In genomic region chrX:133911816-133912495, GRCh38 we compare ENCODE assay signal across 17 cellular contexts.
"Had no signal": no experiment of that assay in that cellular context is flagged by ENCODE, and none has a peak within 500 bp of the region (broad histone marks: within the 10 kb centered on the region; RNA-seq: fewer than 3 reads in every experiment).

No MANE protein-coding gene starts in this region.

- H3K4me3 Mint-ChIP-seq: activated CD4-positive, alpha-beta T cell treated with anti-CD3 and anti-CD28 coated beads, Interleukin-2, amount 10 ng/mL, durations not matched to agents 24 days and 14 days; activated CD8-positive, alpha-beta T cell treated with anti-CD3 and anti-CD28 coated beads, Interleukin-2, amount 10 ng/mL, durations not matched to agents 7 days and 5 days; activated naive CD4-positive, alpha-beta T cell treated with anti-CD3 and anti-CD28 coated beads for 36 hours; activated T-cell treated with anti-CD3 and anti-CD28 coated beads, Interleukin-2, amount 50 U/mL, for 24 hours; neural crest cell; stimulated activated effector memory CD8-positive, alpha-beta T cell treated with anti-CD3 and anti-CD28 coated beads, Interleukin-12 subunit alpha, Interleukin-12 subunit beta, amount 100 ng/mL, for 72 hours had no signal

- H3K9me3 ChIP-seq: esophagus squamous epithelium, lower lobe of right lung, thoracic aorta had no signal

- H3K36me3 Mint-ChIP-seq: stimulated activated effector memory CD8-positive, alpha-beta T cell treated with anti-CD3 and anti-CD28 coated beads, Interleukin-12 subunit alpha, Interleukin-12 subunit beta, amount 100 ng/mL, for 72 hours had no signal

- ATAC-seq: activated CD8-positive, alpha-beta T cell treated with anti-CD3 and anti-CD28 coated beads, Interleukin-2, amount 10 ng/mL, durations not matched to agents 7 days and 5 days; left colon; lower lobe of right lung; sciatic nerve; stimulated activated effector memory CD8-positive, alpha-beta T cell treated with anti-CD3 and anti-CD28 coated beads, Interleukin-12 subunit alpha, Interleukin-12 subunit beta, amount 100 ng/mL, for 72 hours had no signal

- H3K9me3 Mint-ChIP-seq: activated CD4-positive, alpha-beta T cell treated with anti-CD3 and anti-CD28 coated beads, Interleukin-2, amount 10 ng/mL, durations not matched to agents 24 days and 14 days; activated naive CD4-positive, alpha-beta T cell treated with anti-CD3 and anti-CD28 coated beads for 36 hours; neural crest cell; stimulated activated effector memory CD8-positive, alpha-beta T cell treated with anti-CD3 and anti-CD28 coated beads, Interleukin-12 subunit alpha, Interleukin-12 subunit beta, amount 100 ng/mL, for 72 hours had no signal

- H3K4me3 ChIP-seq: esophagus squamous epithelium, lower lobe of right lung, thoracic aorta had no signal

- H3K27ac ChIP-seq: esophagus squamous epithelium, lower lobe of right lung, thoracic aorta had no signal

- H3K27me3 Mint-ChIP-seq: activated CD4-positive, alpha-beta T cell treated with anti-CD3 and anti-CD28 coated beads, Interleukin-2, amount 10 ng/mL, durations not matched to agents 24 days and 14 days had no signal

- H3K27ac Mint-ChIP-seq: activated CD4-positive, alpha-beta T cell treated with anti-CD3 and anti-CD28 coated beads, Interleukin-2, amount 10 ng/mL, durations not matched to agents 24 days and 14 days; activated CD8-positive, alpha-beta T cell treated with anti-CD3 and anti-CD28 coated beads, Interleukin-2, amount 10 ng/mL, durations not matched to agents 7 days and 5 days; activated naive CD4-positive, alpha-beta T cell treated with anti-CD3 and anti-CD28 coated beads for 36 hours; activated T-cell treated with anti-CD3 and anti-CD28 coated beads, Interleukin-2, amount 50 U/mL, for 24 hours; stimulated activated effector memory CD8-positive, alpha-beta T cell treated with anti-CD3 and anti-CD28 coated beads, Interleukin-12 subunit alpha, Interleukin-12 subunit beta, amount 100 ng/mL, for 72 hours had no signal

- DNase-seq: activated CD4-positive, alpha-beta T cell treated with anti-CD3 and anti-CD28 coated beads, Interleukin-2, amount 10 ng/mL, durations not matched to agents 24 days and 14 days; activated CD8-positive, alpha-beta T cell treated with anti-CD3 and anti-CD28 coated beads, Interleukin-2, amount 10 ng/mL, durations not matched to agents 7 days and 5 days; activated naive CD4-positive, alpha-beta T cell treated with anti-CD3 and anti-CD28 coated beads for 36 hours; activated T-cell treated with anti-CD3 and anti-CD28 coated beads, Interleukin-2, amount 50 U/mL, for 24 hours; anterior cingulate cortex; dermis blood vessel endothelial cell; effector memory CD4-positive, alpha-beta T cell; esophagus squamous epithelium; left colon; lower lobe of right lung; midbrain; stimulated activated CD4-positive, alpha-beta T cell treated with anti-CD3 and anti-CD28 coated beads, Interleukin-4, amount 100 ng/mL, for 24 hours; T1000 had no signal

- H3K4me1 Mint-ChIP-seq: activated CD4-positive, alpha-beta T cell treated with anti-CD3 and anti-CD28 coated beads, Interleukin-2, amount 10 ng/mL, durations not matched to agents 24 days and 14 days; stimulated activated effector memory CD8-positive, alpha-beta T cell treated with anti-CD3 and anti-CD28 coated beads, Interleukin-12 subunit alpha, Interleukin-12 subunit beta, amount 100 ng/mL, for 72 hours had no signal

- H3K4me1 ChIP-seq: esophagus squamous epithelium, lower lobe of right lung had no signal

- H3K36me3 ChIP-seq: esophagus squamous epithelium, lower lobe of right lung, thoracic aorta had no signal
